Comparison of ENCODE assay signal across 12 cellular contexts in genomic region chr11:32312206-32312817, GRCh38.
DNase-seq lines count a peak whose midpoint lies in the region.
"Had no signal": no experiment of that assay in that cellular context is flagged by ENCODE, and none has a peak within 500 bp of the region (broad histone marks: within the 10 kb centered on the region; RNA-seq: fewer than 3 reads in every experiment).

No MANE protein-coding gene starts in this region.

- DNase-seq in DMS53 (lab: John Stamatoyannopoulos, UW) (peak; percentile 4), DMS53 treated with DMSO at 0.1 percent for 48 hours (lab: John Stamatoyannopoulos, UW; ENCODE audit: unreplicated experiment) (no peak), astrocyte of the hippocampus (ENCODE audit: low read depth, low spot score) (peak; percentile 23), iris pigment epithelial cell (ENCODE audit: low read depth) (peak; percentile 36), retina (no peak), SKM-1 treated with dmso at 0.1 percent for 144 hours (lab: John Stamatoyannopoulos, UW; ENCODE audit: unreplicated experiment) (no peak), cerebellar cortex (ENCODE audit: low spot score) (no peak)
- DNase-seq in stimulated activated CD4-positive, alpha-beta T cell treated with anti-CD3 and anti-CD28 coated beads, Interleukin-4, amount 100 ng/mL, for 24 hours, result no peak
- DNase-seq: activated CD8-positive, alpha-beta memory T cell treated with anti-CD3 and anti-CD28 coated beads for 24 hours; effector CD4-positive, alpha-beta T cell; left ventricle myocardium inferior; SIG-M5 had no signal

Comparison
In these comparisons a context has a peak if more than half of its experiments do, and no peak if none do; other contexts are left out.
1. DNase-seq: peak in DMS53 (single experiment), astrocyte of the hippocampus (single experiment) and iris pigment epithelial cell (single experiment); none in DMS53 treated with DMSO at 0.1 percent for 48 hours (single experiment), stimulated activated CD4-positive, alpha-beta T cell treated with anti-CD3 and anti-CD28 coated beads, Interleukin-4, amount 100 ng/mL, for 24 hours (single experiment), retina (single experiment), SKM-1 treated with dmso at 0.1 percent for 144 hours (single experiment) and cerebellar cortex (single experiment).